In genomic region chr3:64003589-64003988, GRCh38 we compare ENCODE assay signal across 18 cellular contexts. TPM values are rescaled to one million over a fixed set of nuclear protein-coding genes. Genes with fewer than 3 reads are reported as not detected.
A peak's percentile ranks its signal among the peaks of the same experiment; 100 is the strongest.
DNase-seq lines count a peak whose midpoint lies in the region; ATAC-seq, FAIRE-seq and TF ChIP-seq lines count a peak whose summit lies in the region.
"Had no signal": no experiment of that assay in that cellular context is flagged by ENCODE, and none has a peak within 500 bp of the region (broad histone marks: within the 10 kb centered on the region; RNA-seq: fewer than 3 reads in every experiment).

No MANE protein-coding gene starts in this region.

- H3K9ac ChIP-seq in HepG2 (ENCODE audit: insufficient read depth, low read depth, low read length) (no peak overlapping the region), PC-3 (ENCODE audit: low read length) (no peak overlapping the region)

- BruUV-seq in HepG2 (replicated peaks; lab: Mats Ljungman, UMichigan) (no TSS peak), PC-3 (replicated peaks; lab: Mats Ljungman, UMichigan) (no TSS peak)

- H3K4me3 Mint-ChIP-seq in activated T-helper 1 cell treated with anti-CD3 and anti-CD28 coated beads, Interleukin-12 subunit alpha, Interleukin-12 subunit beta, Interleukin-2, Interleukin-4 antibody, amounts not matched to agents 30 ng/mL and 10 ng/mL and 1 ng/mL, durations not matched to agents 14 hours and 24 hours and 36 hours, result no peak overlapping the region
- no peak overlapping the region for H3K4me3 Mint-ChIP-seq in naive thymus-derived CD8-positive, alpha-beta T cell
- H3K4me3 Mint-ChIP-seq: CD8-positive, alpha-beta memory T cell; GM23338; H9 had no signal

- H3K4me3 ChIP-seq in right lobe of liver, result no peak overlapping the region
- H3K4me3 ChIP-seq in HepG2 (replicated peaks in 1 of 3; ENCODE audit: insufficient read depth in 1 of 3, low read depth in 2 of 3, low read length in 3 of 3), result no peak overlapping the region
- no peak overlapping the region for H3K4me3 ChIP-seq in PC-3 (ENCODE audit: low read length)
- H3K4me3 ChIP-seq: GM12878, GM23338 had no signal

- intact Hi-C loops in right lobe of liver (cut with DNase I) (no loop called here), HepG2 (cut with micrococcal nuclease; ENCODE audit: unreplicated experiment) (no loop called here), PC-3 (cut with micrococcal nuclease) (no loop called here)
- intact Hi-C loops in activated T-helper 1 cell treated with anti-CD3 and anti-CD28 coated beads, Interleukin-12 subunit alpha, Interleukin-12 subunit beta, Interleukin-2, Interleukin-4 antibody, amounts not matched to agents 30 ng/mL and 10 ng/mL and 1 ng/mL, durations not matched to agents 14 hours and 24 hours and 36 hours (cut with micrococcal nuclease), result no loop called here

- TF ChIP-seq CTCF in right lobe of liver (IDR thresholded peaks at IDR 0.05) (no peak), HepG2 (CRISPR knock-in tag; IDR thresholded peaks at IDR 0.05) (no peak), PC-3 (conservative IDR thresholded peaks at IDR 0.05; ENCODE audit: low read depth, low read length) (no peak)

- peaks cover 3 to 36% (median 8%) of the 10 kb centered on the region in 4 donors for H3K36me3 ChIP-seq in right lobe of liver
- H3K36me3 ChIP-seq in HepG2 (replicated peaks in 1 of 2; ENCODE audit: control insufficient read depth in 1 of 2, insufficient read depth in 2 of 2, low read length in 2 of 2), result peaks cover 15 to 59% of the 10 kb centered on the region in 2 experiments
- H3K36me3 ChIP-seq in PC-3 (ENCODE audit: low read depth, low read length), result no peaks in the 10 kb centered on the region; the same call in 1 of the 2 replicates

- no peaks in the 10 kb centered on the region for H3K4me1 Mint-ChIP-seq in activated T-helper 1 cell treated with anti-CD3 and anti-CD28 coated beads, Interleukin-12 subunit alpha, Interleukin-12 subunit beta, Interleukin-2, Interleukin-4 antibody, amounts not matched to agents 30 ng/mL and 10 ng/mL and 1 ng/mL, durations not matched to agents 14 hours and 24 hours and 36 hours (ENCODE audit: low read depth)
- peaks cover 5 to 22% (median 10%) of the 10 kb centered on the region in 4 donors for H3K4me1 Mint-ChIP-seq in naive thymus-derived CD8-positive, alpha-beta T cell

- TF ChIP-seq EP300 in HepG2 (IDR thresholded peaks at IDR 0.05; ENCODE audit: low read depth in 2 of 2, low read length in 2 of 2) (no peak), HepG2 (CRISPR knock-in tag; IDR thresholded peaks at IDR 0.05; ENCODE audit: borderline replicate concordance) (no peak)

- no peaks in the 10 kb centered on the region for H3K79me2 ChIP-seq in HepG2 (ENCODE audit: insufficient read depth, low read length)
- no peaks in the 10 kb centered on the region for H3K79me2 ChIP-seq in PC-3 (ENCODE audit: low read length)

- H3K9me2 ChIP-seq in PC-3 (replicated peaks; ENCODE audit: low read length), result no peaks in the 10 kb centered on the region

- in situ Hi-C loops in HepG2 (cut with HindIII; ENCODE audit: extremely low pct_ligation_motif_present, low pct_unique_long_range_greater_than_20kb), result no loop called here

- H3K27me3 ChIP-seq in right lobe of liver, result no peaks in the 10 kb centered on the region
- no peaks in the 10 kb centered on the region for H3K27me3 ChIP-seq in HepG2 (ENCODE audit: control insufficient read depth in 1 of 2, insufficient read depth in 2 of 2, low read length in 2 of 2)
- no peaks in the 10 kb centered on the region for H3K27me3 ChIP-seq in PC-3 (ENCODE audit: low read length)

- no peaks in the 10 kb centered on the region for H3K27me3 Mint-ChIP-seq in activated T-helper 1 cell treated with anti-CD3 and anti-CD28 coated beads, Interleukin-12 subunit alpha, Interleukin-12 subunit beta, Interleukin-2, Interleukin-4 antibody, amounts not matched to agents 30 ng/mL and 10 ng/mL and 1 ng/mL, durations not matched to agents 14 hours and 24 hours and 36 hours (ENCODE audit: insufficient read depth)
- no peaks in the 10 kb centered on the region for H3K27me3 Mint-ChIP-seq in naive thymus-derived CD8-positive, alpha-beta T cell
- H3K27me3 Mint-ChIP-seq: CD8-positive, alpha-beta memory T cell had no signal

- TF ChIP-seq RAD21 in HepG2 (CRISPR knock-in tag; IDR thresholded peaks at IDR 0.05), result no peak

- DNase-seq in right lobe of liver (no peak), HepG2 (ENCODE audit: low spot score) (no peak), left lobe of liver (ENCODE audit: low spot score) (no peak), PC-3 (no peak)
- DNase-seq in activated T-helper 1 cell treated with anti-CD3 and anti-CD28 coated beads, Interleukin-12 subunit alpha, Interleukin-12 subunit beta, Interleukin-2, Interleukin-4 antibody, amounts not matched to agents 30 ng/mL and 10 ng/mL and 1 ng/mL, durations not matched to agents 14 hours and 24 hours and 36 hours (ENCODE audit: low spot score), result no peak
- no peak for DNase-seq in naive thymus-derived CD8-positive, alpha-beta T cell
- DNase-seq: C1 segment of cervical spinal cord; CD8-positive, alpha-beta memory T cell; DMS 273 treated with DMSO at 0.1 percent for 48 hours; DMS79; EL; GDM1; H9 had no signal

- H3K4me1 ChIP-seq in right lobe of liver (peaks cover 0 to 21% (median 3%) of the 10 kb centered on the region in 4 donors), HepG2 (ENCODE audit: insufficient read depth, low read length) (no peaks in the 10 kb centered on the region), PC-3 (ENCODE audit: insufficient read depth, low read length) (no peaks in the 10 kb centered on the region)

- POLR2A ChIA-PET in HepG2 (lab: Yijun Ruan, JAX) (no interaction called here), PC-3 (lab: Charles Lee; ENCODE audit: unreplicated experiment) (no interaction called here)
- POLR2A ChIA-PET in naive thymus-derived CD8-positive, alpha-beta T cell (lab: Charles Lee), result interaction anchor here (0.6 to 1.0 kb wide), 3 partner anchors 8 to 20 kb away, joined by 3 to 4 read pairs (median 4); no protein-coding TSS in a partner anchor

- peaks cover 24% of the 10 kb centered on the region for H3K36me3 Mint-ChIP-seq in activated T-helper 1 cell treated with anti-CD3 and anti-CD28 coated beads, Interleukin-12 subunit alpha, Interleukin-12 subunit beta, Interleukin-2, Interleukin-4 antibody, amounts not matched to agents 30 ng/mL and 10 ng/mL and 1 ng/mL, durations not matched to agents 14 hours and 24 hours and 36 hours (ENCODE audit: low read depth)
- peaks cover 0 to 42% (median 9%) of the 10 kb centered on the region in 3 donors for H3K36me3 Mint-ChIP-seq in naive thymus-derived CD8-positive, alpha-beta T cell

- FAIRE-seq in HepG2 (lab: Jason Lieb, UNC), result no peak
- FAIRE-seq: D721Med, GM12878, GM18507 had no signal

- no peaks in the 10 kb centered on the region for H3F3A ChIP-seq in PC-3 (ENCODE audit: low read length, unreplicated experiment)

- H3K9me3 ChIP-seq in right lobe of liver (no peaks in the 10 kb centered on the region), HepG2 (ENCODE audit: low read length) (no peaks in the 10 kb centered on the region), PC-3 (ENCODE audit: low read length) (no peaks in the 10 kb centered on the region)

- H3K27ac ChIP-seq in right lobe of liver (no peak overlapping the region), HepG2 (ENCODE audit: extremely low read length, insufficient read depth, low read length) (no peak overlapping the region), PC-3 (ENCODE audit: low read length) (no peak overlapping the region)

- ATAC-seq in right lobe of liver (peak in 3 of 4 donors; percentile 48 to 77 (median 60)), HepG2 (no peak), left lobe of liver (peak; percentile 46), PC-3 (no peak)
- no peak for ATAC-seq in naive thymus-derived CD8-positive, alpha-beta T cell
- ATAC-seq: GM12878, GM23338, HCT116 had no signal

- H3K9me3 Mint-ChIP-seq in activated T-helper 1 cell treated with anti-CD3 and anti-CD28 coated beads, Interleukin-12 subunit alpha, Interleukin-12 subunit beta, Interleukin-2, Interleukin-4 antibody, amounts not matched to agents 30 ng/mL and 10 ng/mL and 1 ng/mL, durations not matched to agents 14 hours and 24 hours and 36 hours, result no peaks in the 10 kb centered on the region
- no peaks in the 10 kb centered on the region for H3K9me3 Mint-ChIP-seq in naive thymus-derived CD8-positive, alpha-beta T cell
- H3K9me3 Mint-ChIP-seq: CD8-positive, alpha-beta memory T cell; GM23338; H9 had no signal

- H2AFZ ChIP-seq in HepG2 (ENCODE audit: low read length) (no peak overlapping the region), PC-3 (ENCODE audit: low read length) (no peak overlapping the region)
- H2AFZ ChIP-seq: GM23338 had no signal

- H4K20me1 ChIP-seq in HepG2 (ENCODE audit: insufficient read depth, low read length), result no peaks in the 10 kb centered on the region
- no peaks in the 10 kb centered on the region for H4K20me1 ChIP-seq in PC-3 (ENCODE audit: low read length)

- CTCF ChIA-PET in HepG2 (lab: Yijun Ruan, JAX; ENCODE audit: low intra/inter-chr PET ratio, low total read pairs) (no interaction called here), PC-3 (lab: Charles Lee) (no interaction called here)

- TF ChIP-seq POLR2A in right lobe of liver (IDR thresholded peaks at IDR 0.05), result no peak
- no peak for TF ChIP-seq POLR2A in HepG2 (IDR thresholded peaks at IDR 0.05; ENCODE audit: insufficient read depth in 1 of 2, low read depth in 2 of 2, low read length in 2 of 2)

- WGBS in right lobe of liver (ENCODE audit: insufficient coverage, low coverage, low lambda C conversion rate, missing lambda C conversion rate), result 32% methylated on average over 2 of the region's 2 CpGs
- 80% methylated on average over 2 of the region's 2 CpGs for WGBS in HepG2 (ENCODE audit: low lambda C conversion rate)

- H3K27ac Mint-ChIP-seq in activated T-helper 1 cell treated with anti-CD3 and anti-CD28 coated beads, Interleukin-12 subunit alpha, Interleukin-12 subunit beta, Interleukin-2, Interleukin-4 antibody, amounts not matched to agents 30 ng/mL and 10 ng/mL and 1 ng/mL, durations not matched to agents 14 hours and 24 hours and 36 hours, result peak overlapping the region; percentile 16
- H3K27ac Mint-ChIP-seq in naive thymus-derived CD8-positive, alpha-beta T cell, result peak overlapping the region in 1 of 10 donors; percentile 43
- H3K27ac Mint-ChIP-seq: GM23338, H9 had no signal

- H3K4me2 ChIP-seq in HepG2 (ENCODE audit: low read depth, low read length) (no peak overlapping the region), PC-3 (ENCODE audit: low read length) (no peak overlapping the region)
- H3K4me2 ChIP-seq: GM23338 had no signal

RNA-seq across cellular contexts. Expression of gene PSMD6, which starts 19.7 kb away (rescaled TPM):
- total RNA-seq in right lobe of liver (10 to 100 TPM; 33.1 to 41.9 (median 35.9) TPM), HepG2 (2016; rRNA removed; fragmentation: Illumina TruSeq; extraction: Trizol) (117 and 169 TPM in 2 replicates), left lobe of liver (31.8 TPM), PC-3 (2014; rRNA removed) (73.2 and 80.7 TPM in 2 replicates)
- 28.9 and 32.9 TPM in 2 replicates for total RNA-seq in HepG2 (2016; cell fraction: cytosol; rRNA removed; fragmentation: Illumina TruSeq; extraction: Trizol; ENCODE audit: low read depth)
- 117 and 163 TPM in 2 replicates for total RNA-seq in HepG2 (2016; cell fraction: insoluble cytoplasmic fraction; rRNA removed; fragmentation: Illumina TruSeq; extraction: Trizol)
- 33.9 and 40.8 TPM in 2 replicates for total RNA-seq in HepG2 (2016; cell fraction: membrane; rRNA removed; fragmentation: Illumina TruSeq; extraction: Trizol)
- 62.8 and 65.3 TPM in 2 replicates for total RNA-seq in HepG2 (2016; cell fraction: nucleus; rRNA removed; fragmentation: Illumina TruSeq; extraction: Trizol)
- 31.1 and 36.8 TPM in 2 replicates for polyA plus RNA-seq in HepG2 (2011; rRNA removed)
- 22.6 and 25.6 TPM in 2 replicates for polyA plus RNA-seq in HepG2 (2011; cell fraction: cytosol; rRNA removed)
- polyA plus RNA-seq in HepG2 (2011; cell fraction: nucleus; rRNA removed), result 36.5 and 41.5 TPM in 2 replicates
- polyA plus RNA-seq in HepG2 (2012), result 52.7 and 65.4 TPM in 2 replicates
- 21.9 and 22.5 TPM in 2 replicates for polyA plus RNA-seq in HepG2 (2016; cell fraction: cytosol; fragmentation: Illumina TruSeq; extraction: Trizol; ENCODE audit: low read depth)
- polyA plus RNA-seq in HepG2 (2016; cell fraction: insoluble cytoplasmic fraction; fragmentation: Illumina TruSeq; extraction: Trizol; ENCODE audit: low read depth), result 148 and 154 TPM in 2 replicates
- polyA plus RNA-seq in HepG2 (2016; cell fraction: membrane; fragmentation: Illumina TruSeq; extraction: Trizol; ENCODE audit: low read depth), result 23.8 and 24.7 TPM in 2 replicates
- polyA plus RNA-seq in HepG2 (2016; cell fraction: nucleus; fragmentation: Illumina TruSeq; extraction: Trizol; ENCODE audit: insufficient read depth, low read depth), result 69.9 and 70.7 TPM in 2 replicates
- 17.4 and 28.2 TPM in 2 replicates for polyA minus RNA-seq in HepG2 (2011; rRNA and poly(A)+ RNA removed; ENCODE audit: low replicate concordance)
- polyA minus RNA-seq in HepG2 (2011; cell fraction: cytosol; rRNA and poly(A)+ RNA removed), result 21.1 and 22.2 TPM in 2 replicates
- polyA minus RNA-seq in HepG2 (2011; cell fraction: nucleus; rRNA and poly(A)+ RNA removed), result 76.8 and 80.5 TPM in 2 replicates
- 133 and 137 TPM in 2 replicates for total RNA-seq in activated T-helper 1 cell treated with anti-CD3 and anti-CD28 coated beads, Interleukin-12 subunit alpha, Interleukin-12 subunit beta, Interleukin-2, Interleukin-4 antibody, amounts not matched to agents 30 ng/mL and 10 ng/mL and 1 ng/mL, durations not matched to agents 14 hours and 24 hours and 36 hours
- 10 to 100 TPM; 76.8 to 82.9 TPM for total RNA-seq in naive thymus-derived CD8-positive, alpha-beta T cell
- polyA plus RNA-seq in naive thymus-derived CD8-positive, alpha-beta T cell, result 100 to 1,000 TPM; 107 to 114 (median 110) TPM

Comparison
In these comparisons a context has a peak if more than half of its experiments do, and no peak if none do; other contexts are left out.
1. ATAC-seq: peak in right lobe of liver (3 of 4) and left lobe of liver (single experiment); none in HepG2 (single experiment), PC-3 (single experiment) and naive thymus-derived CD8-positive, alpha-beta T cell (0 of 2).